In the genomic region with DNA sequence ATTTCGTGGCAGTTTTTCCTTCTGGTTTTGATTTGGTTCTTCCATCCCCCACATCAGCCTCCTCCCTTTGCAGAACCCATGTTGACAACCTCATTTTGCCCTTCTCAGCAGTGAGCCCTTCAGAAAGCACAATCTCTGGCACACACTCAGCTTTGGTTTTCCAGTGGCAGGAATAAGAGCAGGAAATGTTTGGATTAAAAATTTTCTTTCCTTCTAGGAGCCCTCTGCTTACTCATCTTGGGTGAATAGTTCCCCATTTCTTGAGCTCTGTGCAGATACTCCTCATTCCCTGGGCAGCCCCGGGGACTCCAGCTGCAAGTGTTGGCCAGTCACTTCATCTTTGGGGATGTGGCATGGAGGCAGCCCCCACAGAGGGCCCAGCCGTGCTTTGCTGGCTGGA, we compare ENCODE assay signal across 1 cellular context.
TF ChIP-seq lines count a peak whose summit lies in the region.

No MANE protein-coding gene starts in this region.

TF ChIP-seq in SK-N-SH, 30 proteins besides CTCF, POLR2A, EP300 and RAD21:
- TF ChIP-seq SMC3 (IDR thresholded peaks at IDR 0.05; ENCODE audit: low read depth, low read length) (no peak), POLR2AphosphoS5 (IDR thresholded peaks at IDR 0.05; ENCODE audit: low read depth, low read length) (no peak), EZH2phosphoT487 (IDR thresholded peaks at IDR 0.05; ENCODE audit: borderline replicate concordance, low read depth) (no peak), RCOR1 (IDR thresholded peaks at IDR 0.05; ENCODE audit: low read length) (no peak), CHD2 (IDR thresholded peaks at IDR 0.05; ENCODE audit: low read length, partially characterized antibody) (no peak), TCF12 (IDR thresholded peaks at IDR 0.05) (no peak), FOXJ3 (CRISPR knock-in tag; IDR thresholded peaks at IDR 0.05) (no peak), TEAD4 (IDR thresholded peaks at IDR 0.05; ENCODE audit: borderline replicate concordance, insufficient read depth) (no peak), FOSL2 (IDR thresholded peaks at IDR 0.05; ENCODE audit: borderline replicate concordance, low read depth) (no peak), NRF1 (IDR thresholded peaks at IDR 0.05; ENCODE audit: low read depth, low read length) (no peak), RXRA (IDR thresholded peaks at IDR 0.05; ENCODE audit: borderline replicate concordance, low read depth) (no peak), NFIC (IDR thresholded peaks at IDR 0.05; ENCODE audit: borderline replicate concordance) (no peak), YY1 (IDR thresholded peaks at IDR 0.05; ENCODE audit: low read depth) (no peak), GATA2 (CRISPR knock-in tag; IDR thresholded peaks at IDR 0.05) (no peak), RFX5 (IDR thresholded peaks at IDR 0.05; ENCODE audit: low read length) (no peak), SIN3A (IDR thresholded peaks at IDR 0.05; ENCODE audit: borderline replicate concordance, low read depth, low read length) (no peak)
- TF ChIP-seq, protein P1, sequence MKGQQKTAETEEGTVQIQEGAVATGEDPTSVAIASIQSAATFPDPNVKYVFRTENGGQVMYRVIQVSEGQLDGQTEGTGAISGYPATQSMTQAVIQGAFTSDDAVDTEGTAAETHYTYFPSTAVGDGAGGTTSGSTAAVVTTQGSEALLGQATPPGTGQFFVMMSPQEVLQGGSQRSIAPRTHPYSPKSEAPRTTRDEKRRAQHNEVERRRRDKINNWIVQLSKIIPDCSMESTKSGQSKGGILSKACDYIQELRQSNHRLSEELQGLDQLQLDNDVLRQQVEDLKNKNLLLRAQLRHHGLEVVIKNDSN (IDR thresholded peaks at IDR 0.05; ENCODE audit: borderline replicate concordance, low read depth): no peak
- TF ChIP-seq, protein P2, sequence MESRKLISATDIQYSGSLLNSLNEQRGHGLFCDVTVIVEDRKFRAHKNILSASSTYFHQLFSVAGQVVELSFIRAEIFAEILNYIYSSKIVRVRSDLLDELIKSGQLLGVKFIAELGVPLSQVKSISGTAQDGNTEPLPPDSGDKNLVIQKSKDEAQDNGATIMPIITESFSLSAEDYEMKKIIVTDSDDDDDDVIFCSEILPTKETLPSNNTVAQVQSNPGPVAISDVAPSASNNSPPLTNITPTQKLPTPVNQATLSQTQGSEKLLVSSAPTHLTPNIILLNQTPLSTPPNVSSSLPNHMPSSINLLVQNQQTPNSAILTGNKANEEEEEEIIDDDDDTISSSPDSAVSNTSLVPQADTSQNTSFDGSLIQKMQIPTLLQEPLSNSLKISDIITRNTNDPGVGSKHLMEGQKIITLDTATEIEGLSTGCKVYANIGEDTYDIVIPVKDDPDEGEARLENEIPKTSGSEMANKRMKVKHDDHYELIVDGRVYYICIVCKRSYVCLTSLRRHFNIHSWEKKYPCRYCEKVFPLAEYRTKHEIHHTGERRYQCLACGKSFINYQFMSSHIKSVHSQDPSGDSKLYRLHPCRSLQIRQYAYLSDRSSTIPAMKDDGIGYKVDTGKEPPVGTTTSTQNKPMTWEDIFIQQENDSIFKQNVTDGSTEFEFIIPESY (IDR thresholded peaks at IDR 0.05; ENCODE audit: borderline replicate concordance, low read depth): no peak
- TF ChIP-seq, protein P3, sequence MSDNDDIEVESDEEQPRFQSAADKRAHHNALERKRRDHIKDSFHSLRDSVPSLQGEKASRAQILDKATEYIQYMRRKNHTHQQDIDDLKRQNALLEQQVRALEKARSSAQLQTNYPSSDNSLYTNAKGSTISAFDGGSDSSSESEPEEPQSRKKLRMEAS (IDR thresholded peaks at IDR 0.05; ENCODE audit: low read depth): no peak
- TF ChIP-seq, protein P4, sequence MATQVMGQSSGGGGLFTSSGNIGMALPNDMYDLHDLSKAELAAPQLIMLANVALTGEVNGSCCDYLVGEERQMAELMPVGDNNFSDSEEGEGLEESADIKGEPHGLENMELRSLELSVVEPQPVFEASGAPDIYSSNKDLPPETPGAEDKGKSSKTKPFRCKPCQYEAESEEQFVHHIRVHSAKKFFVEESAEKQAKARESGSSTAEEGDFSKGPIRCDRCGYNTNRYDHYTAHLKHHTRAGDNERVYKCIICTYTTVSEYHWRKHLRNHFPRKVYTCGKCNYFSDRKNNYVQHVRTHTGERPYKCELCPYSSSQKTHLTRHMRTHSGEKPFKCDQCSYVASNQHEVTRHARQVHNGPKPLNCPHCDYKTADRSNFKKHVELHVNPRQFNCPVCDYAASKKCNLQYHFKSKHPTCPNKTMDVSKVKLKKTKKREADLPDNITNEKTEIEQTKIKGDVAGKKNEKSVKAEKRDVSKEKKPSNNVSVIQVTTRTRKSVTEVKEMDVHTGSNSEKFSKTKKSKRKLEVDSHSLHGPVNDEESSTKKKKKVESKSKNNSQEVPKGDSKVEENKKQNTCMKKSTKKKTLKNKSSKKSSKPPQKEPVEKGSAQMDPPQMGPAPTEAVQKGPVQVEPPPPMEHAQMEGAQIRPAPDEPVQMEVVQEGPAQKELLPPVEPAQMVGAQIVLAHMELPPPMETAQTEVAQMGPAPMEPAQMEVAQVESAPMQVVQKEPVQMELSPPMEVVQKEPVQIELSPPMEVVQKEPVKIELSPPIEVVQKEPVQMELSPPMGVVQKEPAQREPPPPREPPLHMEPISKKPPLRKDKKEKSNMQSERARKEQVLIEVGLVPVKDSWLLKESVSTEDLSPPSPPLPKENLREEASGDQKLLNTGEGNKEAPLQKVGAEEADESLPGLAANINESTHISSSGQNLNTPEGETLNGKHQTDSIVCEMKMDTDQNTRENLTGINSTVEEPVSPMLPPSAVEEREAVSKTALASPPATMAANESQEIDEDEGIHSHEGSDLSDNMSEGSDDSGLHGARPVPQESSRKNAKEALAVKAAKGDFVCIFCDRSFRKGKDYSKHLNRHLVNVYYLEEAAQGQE (IDR thresholded peaks at IDR 0.05; ENCODE audit: low read depth, low read length): no peak
